25 cellular contexts compared by ENCODE assay signal in the genomic region with DNA sequence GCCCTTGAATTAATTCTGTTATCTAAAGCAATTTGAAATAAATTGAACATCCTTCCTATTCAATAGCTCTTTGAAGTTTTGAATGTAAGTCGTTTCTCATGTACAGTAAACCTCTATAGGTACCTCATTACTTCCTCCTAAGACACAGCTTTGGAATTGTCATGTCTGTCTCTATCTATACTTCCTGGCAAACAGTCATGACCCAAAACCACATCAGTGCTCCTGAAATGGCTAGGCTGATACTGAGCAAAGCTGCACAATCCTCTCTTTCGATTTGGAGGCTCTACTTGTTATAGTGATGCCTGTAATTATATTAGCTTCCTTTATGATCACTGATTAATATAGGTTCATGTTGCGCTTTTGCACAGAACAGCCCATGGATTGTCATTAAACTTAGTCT.
"Had no signal": no experiment of that assay in that cellular context is flagged by ENCODE, and none has a peak within 500 bp of the region (broad histone marks: within the 10 kb centered on the region; RNA-seq: fewer than 3 reads in every experiment).

No MANE protein-coding gene starts in this region.

- H3K27ac Mint-ChIP-seq: IgD-negative memory B cell, T-cell had no signal

- H3K9me3 ChIP-seq: MG63, Peyer's patch, SJSA1 had no signal

- H3K4me1 Mint-ChIP-seq: IgD-negative memory B cell, T-cell had no signal

- DNase-seq: KBM-7, MG63, NCI-H1092, NCI-H1105 treated with DMSO at 0.1 percent for 48 hours, NCI-H1417 treated with DMSO at 0.1 percent for 48 hours, NCI-H146, NCI-H1694 treated with DMSO at 0.1 percent for 48 hours, NCI-H1930, NCI-H2081, NCI-H2107, NCI-H2171, NCI-H226, NCI-H446, NCI-H510A, NCI-H524 treated with DMSO at 0.1 percent for 48 hours, NCI-H69, NCI-H774, PC-3, Peyer's patch, SIG-M5, T-cell had no signal

- H3K9me3 Mint-ChIP-seq: T-cell had no signal

- H3K4me3 ChIP-seq: MG63, Peyer's patch, SJSA1, SK-N-MC had no signal

- H3K4me1 ChIP-seq: Peyer's patch, SJSA1 had no signal

- H3K4me3 Mint-ChIP-seq: IgD-negative memory B cell, T-cell had no signal

- ATAC-seq: PC-3, Right ventricle myocardium inferior, T-cell had no signal

- H3K27ac ChIP-seq: Peyer's patch, SJSA1, SK-N-MC had no signal

- H3K36me3 ChIP-seq: MG63, Peyer's patch, SJSA1 had no signal

- H3K27me3 ChIP-seq: MG63, Peyer's patch, SJSA1 had no signal

- H3K27me3 Mint-ChIP-seq: IgD-negative memory B cell had no signal
